In the genomic region with DNA sequence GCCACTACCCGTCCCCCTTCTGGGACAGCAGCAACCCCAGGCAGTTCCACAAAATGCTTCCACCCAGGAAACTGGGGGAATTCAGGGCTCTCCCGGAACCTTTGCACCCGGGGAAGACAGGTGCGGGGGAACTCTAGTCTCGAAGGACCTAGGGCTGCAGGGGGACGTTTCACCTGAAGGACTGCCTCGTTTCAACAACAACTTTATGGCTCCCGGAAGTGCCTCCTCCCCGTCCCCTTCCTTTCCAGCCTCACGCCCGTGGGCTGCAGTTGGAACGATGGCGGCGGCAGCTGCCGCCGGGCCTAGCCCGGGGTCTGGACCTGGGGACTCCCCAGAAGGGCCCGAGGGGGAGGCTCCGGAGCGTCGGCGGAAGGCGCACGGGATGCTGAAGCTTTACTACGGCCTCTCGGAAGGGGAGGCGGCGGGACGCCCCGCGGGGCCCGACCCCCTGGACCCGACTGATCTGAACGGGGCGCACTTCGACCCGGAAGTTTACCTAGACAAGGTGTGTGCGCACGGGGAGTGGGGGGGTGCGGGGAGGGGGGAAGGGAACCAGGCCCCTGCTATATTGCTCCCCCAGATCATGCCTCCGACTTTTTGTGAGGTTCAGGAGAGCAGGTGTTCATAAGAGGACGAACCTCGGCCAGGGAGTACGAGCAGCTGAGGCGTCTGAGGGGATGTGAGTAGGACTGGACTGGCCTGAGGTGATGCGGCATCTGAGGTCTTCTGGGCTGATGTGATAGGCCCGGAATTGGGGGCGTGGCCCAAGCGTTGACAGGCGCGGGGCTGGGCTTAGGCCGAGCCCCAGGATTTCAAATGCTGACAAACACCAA, we compare ENCODE assay signal across 8 cellular contexts. TPM values are rescaled to one million over a fixed set of nuclear protein-coding genes. Genes with fewer than 3 reads are reported as not detected.
DNase-seq lines count a peak whose midpoint lies in the region; ATAC-seq and TF ChIP-seq lines count a peak whose summit lies in the region.

A gene (plus strand): TSS at position 241 of the 833 bp plus-strand sequence. CDS start 37 bp downstream, at position 278.

- H3K4ac ChIP-seq in trophoblast cell (ENCODE audit: low read depth, low read length): no peak within 1 kb of the TSS

- H3K4me2 ChIP-seq in trophoblast cell (ENCODE audit: low read length): peak within 1 kb of the TSS; percentile 64

- H3K36me3 ChIP-seq in adipocyte (ENCODE audit: control insufficient read depth, insufficient read depth, low read length, severe bottlenecking) (no peaks in the 10 kb centered on the region), trophoblast cell (ENCODE audit: control insufficient read depth in 1 of 2, insufficient read depth in 2 of 2, low read length in 2 of 2) (no peaks in the 10 kb centered on the region), tibial nerve (peaks cover 0 to 11% (median 0%) of the 10 kb centered on the region in 3 donors)

- H3K27me3 ChIP-seq in adipocyte (replicated peaks; ENCODE audit: control insufficient read depth, insufficient read depth, low read length) (no peaks in the 10 kb centered on the region), trophoblast cell (ENCODE audit: insufficient read depth, low read length) (no peaks in the 10 kb centered on the region), tibial nerve (no peaks in the 10 kb centered on the region)

- peak within 1 kb of the TSS; percentile 73 for H3K4me3 ChIP-seq in GM12864 (ENCODE audit: low read depth, low read length)
- H3K4me3 ChIP-seq in adipocyte (ENCODE audit: low read length): peak within 1 kb of the TSS; percentile 85
- H3K4me3 ChIP-seq in trophoblast cell (ENCODE audit: low read depth, low read length): peak within 1 kb of the TSS; percentile 76
- peak within 1 kb of the TSS; percentile 90 to 94 (median 92) for H3K4me3 ChIP-seq in tibial nerve

- H4K91ac ChIP-seq in trophoblast cell (ENCODE audit: low read depth, low read length): peak within 1 kb of the TSS; percentile 60

- H4K12ac ChIP-seq in trophoblast cell (ENCODE audit: low read depth, low read length): peak within 1 kb of the TSS; percentile 85

- H3K79me2 ChIP-seq in trophoblast cell (ENCODE audit: control insufficient read depth, insufficient read depth, low read length, poor library complexity): no peaks in the 10 kb centered on the region

- no peak within 1 kb of the TSS for H2BK12ac ChIP-seq in trophoblast cell (ENCODE audit: low read length)

- peak within 1 kb of the TSS; percentile 76 for H2AFZ ChIP-seq in trophoblast cell (ENCODE audit: insufficient read depth, low read length, poor library complexity)

- H3K27ac ChIP-seq in trophoblast cell (ENCODE audit: low read depth, low read length) (peak within 1 kb of the TSS; percentile 56), tibial nerve (peak within 1 kb of the TSS; percentile 77 to 95 (median 92))

- H2AK5ac ChIP-seq in trophoblast cell (ENCODE audit: low read length): no peak within 1 kb of the TSS

- DNase-seq in GM12864 (ENCODE audit: low read depth) (peak; percentile 89), NCI-H1417 treated with DMSO at 0.1 percent for 48 hours (lab: John Stamatoyannopoulos, UW) (peak; percentile 47), T follicular helper cell (ENCODE audit: low read depth) (peak; percentile 80), adipocyte (ENCODE audit: low read depth) (peak; percentile 93), cardiac septum (ENCODE audit: low spot score) (peak; percentile 93), trophoblast cell (peak; percentile 76 to 91), tibial nerve (ENCODE audit: low spot score in 2 of 2) (peak; percentile 76 to 83)

- peak within 1 kb of the TSS; percentile 47 for H3K14ac ChIP-seq in trophoblast cell (ENCODE audit: low read length)

- H3K18ac ChIP-seq in trophoblast cell (ENCODE audit: low read length): peak within 1 kb of the TSS; percentile 42

- TF ChIP-seq POLR2A in tibial nerve (IDR thresholded peaks at IDR 0.05): peak in 1 of 2 donors; percentile 45

- peak within 1 kb of the TSS; percentile 65 for H2BK5ac ChIP-seq in trophoblast cell (ENCODE audit: low read depth, low read length, poor library complexity)

- peak within 1 kb of the TSS; percentile 98 for H4K8ac ChIP-seq in trophoblast cell (ENCODE audit: low read depth, low read length)

- peak within 1 kb of the TSS; percentile 44 for H2BK120ac ChIP-seq in trophoblast cell (ENCODE audit: insufficient read depth, low read length, poor library complexity)

- no peaks in the 10 kb centered on the region for H3K9me3 ChIP-seq in adipocyte (ENCODE audit: control insufficient read depth, low read length)
- H3K9me3 ChIP-seq in trophoblast cell (ENCODE audit: insufficient read depth, low read depth, low read length): no peaks in the 10 kb centered on the region
- H3K9me3 ChIP-seq in tibial nerve: no peaks in the 10 kb centered on the region

- peak; percentile 84 to 97 for TF ChIP-seq EP300 in tibial nerve (IDR thresholded peaks at IDR 0.05)

- H3K79me1 ChIP-seq in trophoblast cell (ENCODE audit: low read length): peaks cover 7% of the 10 kb centered on the region

- peak within 1 kb of the TSS; percentile 90 for H3K9ac ChIP-seq in adipocyte (ENCODE audit: low read length)
- peak within 1 kb of the TSS; percentile 72 for H3K9ac ChIP-seq in trophoblast cell (ENCODE audit: low read length)

- peaks cover 20% of the 10 kb centered on the region for H3K4me1 ChIP-seq in adipocyte (ENCODE audit: control insufficient read depth, insufficient read depth, low read length)
- peaks cover 0 to 7% of the 10 kb centered on the region in 2 experiments for H3K4me1 ChIP-seq in trophoblast cell (ENCODE audit: control insufficient read depth in 1 of 2, insufficient read depth in 2 of 2, low read length in 2 of 2)
- peaks cover 0 to 33% (median 12%) of the 10 kb centered on the region in 4 donors for H3K4me1 ChIP-seq in tibial nerve

- peak; percentile 74 for ATAC-seq in HG02678 (IDR thresholded peaks at IDR 0.05; ENCODE audit: unreplicated experiment)

- TF ChIP-seq CTCF in GM12864 (IDR thresholded peaks at IDR 0.05; ENCODE audit: low read depth, low read length, missing control alignments) (no peak), tibial nerve (IDR thresholded peaks at IDR 0.05) (peak in 2 of 5 experiments; percentile 45 to 66)

- no CpG with 5 or more reads among the region's 52 CpGs for WGBS in trophoblast cell (ENCODE audit: extremely low coverage, insufficient coverage, insufficient read length)
- WGBS in tibial nerve, 2 donors: 0 to 1% methylated on average over 28 to 51 of the region's 52 CpGs

- intact Hi-C loops in cardiac septum (cut with DNase I): loop anchor here (1.0 kb wide), 1 partner anchor 12 kb away; a partner anchor contains a TSS

- no peak within 1 kb of the TSS for H3K23ac ChIP-seq in trophoblast cell (ENCODE audit: low read length)

RNA-seq across cellular contexts. Expression of the gene that starts here (rescaled TPM):
- total RNA-seq in cardiac septum (87.1 TPM), tibial nerve (100 to 1,000 TPM; 193 to 544 (median 439) TPM)
- polyA plus RNA-seq in trophoblast cell (2013): 51.4 and 52.0 TPM in 2 replicates

Comparison
In these comparisons a context has a peak if more than half of its experiments do, and no peak if none do; other contexts are left out.
1. Peak in every context shown above with its lines: DNase-seq, ATAC-seq, H3K4me3 ChIP-seq and H3K27ac ChIP-seq.